Comparison of ENCODE assay signal across 8 cellular contexts in genomic region chr9:136901516-136902258, GRCh38. TPM values are rescaled to one million over a fixed set of nuclear protein-coding genes. Genes with fewer than 3 reads are reported as not detected.
A peak's percentile ranks its signal among the peaks of the same experiment; 100 is the strongest.
DNase-seq lines count a peak whose midpoint lies in the region; ATAC-seq, FAIRE-seq and TF ChIP-seq lines count a peak whose summit lies in the region.

No MANE protein-coding gene starts in this region.

- H3K4me3 ChIP-seq in H7 (ENCODE audit: insufficient read depth, low read depth, low read length) (no peak overlapping the region), kidney (ENCODE audit: low read length in 2 of 2) (no peak overlapping the region)

- no peak for TF ChIP-seq CTCF in kidney (IDR thresholded peaks at IDR 0.05; ENCODE audit: borderline replicate concordance, extremely low read depth, insufficient read depth)
- TF ChIP-seq CTCF in endothelial cell (IDR thresholded peaks at IDR 0.05; ENCODE audit: unreplicated experiment): no peak

- intact Hi-C loops in kidney (cut with DNase I): no loop called here

- no peaks in the 10 kb centered on the region for H3K9me3 ChIP-seq in kidney (ENCODE audit: control insufficient read depth in 1 of 2, low read length in 2 of 2)

- peaks cover 10 to 20% of the 10 kb centered on the region in 2 donors for H3K4me1 ChIP-seq in kidney (ENCODE audit: control insufficient read depth in 1 of 2, insufficient read depth in 1 of 2, low read depth in 1 of 2, low read length in 2 of 2)

- no peaks in the 10 kb centered on the region for H3K9me3 Mint-ChIP-seq in activated naive CD4-positive, alpha-beta T cell treated with anti-CD3 and anti-CD28 coated beads, Interleukin-2, amount 50 U/mL, for 72 hours
- H3K9me3 Mint-ChIP-seq in endothelial cell (ENCODE audit: unreplicated experiment): no peaks in the 10 kb centered on the region

- peak; percentile 94 for DNase-seq in DMS53 (lab: John Stamatoyannopoulos, UW)
- peak; percentile 71 for DNase-seq in H7
- peak; percentile 76 for DNase-seq in RPMI7951 (ENCODE audit: low read depth)
- DNase-seq in activated naive CD4-positive, alpha-beta T cell treated with anti-CD3 and anti-CD28 coated beads, Interleukin-2, amount 50 U/mL, for 72 hours (ENCODE audit: low spot score in 2 of 2): peak; percentile 73 to 81
- DNase-seq in kidney: no peak
- peak; percentile 62 for DNase-seq in stimulated activated CD8-positive, alpha-beta memory T cell treated with anti-CD3 and anti-CD28 coated beads, Interleukin-12 subunit alpha, Interleukin-12 subunit beta, amount 100 ng/mL, for 4 hours (ENCODE audit: low read depth)
- DNase-seq in SKM-1 (lab: John Stamatoyannopoulos, UW; ENCODE audit: unreplicated experiment): no peak
- DNase-seq in endothelial cell (ENCODE audit: low spot score): no peak

- no peak for FAIRE-seq in kidney (lab: Jason Lieb, UNC)

- no peak overlapping the region for H3K4me3 Mint-ChIP-seq in endothelial cell (ENCODE audit: unreplicated experiment)

- no peaks in the 10 kb centered on the region for H3K27me3 ChIP-seq in H7 (ENCODE audit: control insufficient read depth, insufficient read depth, low read length)

- peak overlapping the region; percentile 15 to 55 for H3K9ac ChIP-seq in kidney (ENCODE audit: low read length in 2 of 2)

- ATAC-seq in activated naive CD4-positive, alpha-beta T cell treated with anti-CD3 and anti-CD28 coated beads, Interleukin-2, amount 50 U/mL, for 72 hours: peak; percentile 70 to 84

- H3K27ac Mint-ChIP-seq in activated naive CD4-positive, alpha-beta T cell treated with anti-CD3 and anti-CD28 coated beads, Interleukin-2, amount 50 U/mL, for 72 hours: peak overlapping the region; percentile 96 to 98
- H3K27ac Mint-ChIP-seq in endothelial cell (ENCODE audit: unreplicated experiment): no peak overlapping the region

- peak overlapping the region; percentile 59 to 91 for H3K27ac ChIP-seq in kidney (ENCODE audit: low read depth in 2 of 2, low read length in 2 of 2)

- peaks cover 7% of the 10 kb centered on the region for H3K4me1 Mint-ChIP-seq in endothelial cell (ENCODE audit: unreplicated experiment)

- peaks cover 6% of the 10 kb centered on the region for H3K27me3 Mint-ChIP-seq in endothelial cell (ENCODE audit: unreplicated experiment)

- H3K36me3 Mint-ChIP-seq in activated naive CD4-positive, alpha-beta T cell treated with anti-CD3 and anti-CD28 coated beads, Interleukin-2, amount 50 U/mL, for 72 hours: peaks cover 0 to 33% of the 10 kb centered on the region in 2 donors
- H3K36me3 Mint-ChIP-seq in endothelial cell (ENCODE audit: low read depth, unreplicated experiment): peaks cover 32% of the 10 kb centered on the region

- H3K36me3 ChIP-seq in H7 (replicated peaks; ENCODE audit: control insufficient read depth, insufficient read depth, low read length) (peaks cover 29% of the 10 kb centered on the region), kidney (ENCODE audit: control insufficient read depth in 1 of 2, insufficient read depth in 2 of 2, low read length in 2 of 2) (peaks cover 7 to 19% of the 10 kb centered on the region in 2 donors)

RNA-seq across cellular contexts. Expression of gene TRAF2, which starts 15.4 kb away (rescaled TPM):
- total RNA-seq in H7 (2014; rRNA removed; shearing (Covaris generic)): 40.9 and 48.6 TPM in 2 replicates
- total RNA-seq in RPMI7951 (2014; rRNA removed; shearing (Covaris generic)): 10.1 and 13.7 TPM in 2 replicates
- total RNA-seq in activated naive CD4-positive, alpha-beta T cell treated with anti-CD3 and anti-CD28 coated beads, Interleukin-2, amount 50 U/mL, for 72 hours: 10 to 100 TPM; 53.7 to 56.5 TPM
- total RNA-seq in kidney: 16.9 TPM
- 11.4 TPM for polyA plus RNA-seq in kidney (ENCODE audit: insufficient read depth, low read depth, low replicate concordance)
- total RNA-seq in endothelial cell (ENCODE audit: unreplicated experiment): 21.7 TPM

RNA-seq across cellular contexts. Expression of gene EDF1, which starts 35.6 kb away (rescaled TPM):
- 213 and 240 TPM in 2 replicates for total RNA-seq in H7 (2014; rRNA removed; shearing (Covaris generic))
- 304 and 460 TPM in 2 replicates for total RNA-seq in RPMI7951 (2014; rRNA removed; shearing (Covaris generic))
- total RNA-seq in activated naive CD4-positive, alpha-beta T cell treated with anti-CD3 and anti-CD28 coated beads, Interleukin-2, amount 50 U/mL, for 72 hours: 100 to 1,000 TPM; 272 to 274 TPM
- total RNA-seq in kidney (316 TPM), endothelial cell (ENCODE audit: unreplicated experiment) (286 TPM)
- polyA plus RNA-seq in kidney (ENCODE audit: insufficient read depth, low read depth, low replicate concordance): 888 TPM

RNA-seq across cellular contexts. Expression of gene FBXW5, which starts 42.9 kb away (rescaled TPM):
- 97.5 and 105 TPM in 2 replicates for total RNA-seq in H7 (2014; rRNA removed; shearing (Covaris generic))
- total RNA-seq in RPMI7951 (2014; rRNA removed; shearing (Covaris generic)): 48.7 and 74.1 TPM in 2 replicates
- 100 to 1,000 TPM in 1 of 2 donors, 10 to 100 TPM in 1; 66.9 to 107 TPM for total RNA-seq in activated naive CD4-positive, alpha-beta T cell treated with anti-CD3 and anti-CD28 coated beads, Interleukin-2, amount 50 U/mL, for 72 hours
- total RNA-seq in kidney: 97.2 TPM
- 92.5 TPM for polyA plus RNA-seq in kidney (ENCODE audit: insufficient read depth, low read depth, low replicate concordance)
- total RNA-seq in endothelial cell (ENCODE audit: unreplicated experiment): 100.0 TPM

RNA-seq across cellular contexts. Expression of gene C8G, which starts 43.4 kb away (rescaled TPM):
- total RNA-seq in H7 (2014; rRNA removed; shearing (Covaris generic)): not detected in 2 replicates
- not detected in 2 replicates for total RNA-seq in RPMI7951 (2014; rRNA removed; shearing (Covaris generic))
- total RNA-seq in activated naive CD4-positive, alpha-beta T cell treated with anti-CD3 and anti-CD28 coated beads, Interleukin-2, amount 50 U/mL, for 72 hours: 1 to 10 TPM; 1.5 to 2.5 TPM
- 1.9 TPM for total RNA-seq in kidney
- polyA plus RNA-seq in kidney (ENCODE audit: insufficient read depth, low read depth, low replicate concordance): 2.1 TPM
- 1.1 TPM for total RNA-seq in endothelial cell (ENCODE audit: unreplicated experiment)

RNA-seq across cellular contexts. Expression of gene MAMDC4, which starts 49.5 kb away (rescaled TPM):
- 1.2 and 3.0 TPM in 2 replicates for total RNA-seq in H7 (2014; rRNA removed; shearing (Covaris generic))
- total RNA-seq in RPMI7951 (2014; rRNA removed; shearing (Covaris generic)): 0.36 and 0.39 TPM in 2 replicates
- total RNA-seq in activated naive CD4-positive, alpha-beta T cell treated with anti-CD3 and anti-CD28 coated beads, Interleukin-2, amount 50 U/mL, for 72 hours: 10 to 100 TPM; 17.7 to 21.5 TPM
- 8.1 TPM for total RNA-seq in kidney
- 5.8 TPM for polyA plus RNA-seq in kidney (ENCODE audit: insufficient read depth, low read depth, low replicate concordance)
- 10.0 TPM for total RNA-seq in endothelial cell (ENCODE audit: unreplicated experiment)

Comparison
In these comparisons a context has a peak if more than half of its experiments do, and no peak if none do; other contexts are left out.
1. DNase-seq: peak in DMS53 (single experiment), H7 (single experiment), RPMI7951 (single experiment), activated naive CD4-positive, alpha-beta T cell treated with anti-CD3 and anti-CD28 coated beads, Interleukin-2, amount 50 U/mL, for 72 hours (2 of 2) and stimulated activated CD8-positive, alpha-beta memory T cell treated with anti-CD3 and anti-CD28 coated beads, Interleukin-12 subunit alpha, Interleukin-12 subunit beta, amount 100 ng/mL, for 4 hours (single experiment); none in kidney (single experiment), SKM-1 (single experiment) and endothelial cell (single experiment).